ENCODE assay signal across 9 cellular contexts in genomic region chr21:36589352-36589971, GRCh38.
DNase-seq lines count a peak whose midpoint lies in the region; ATAC-seq and TF ChIP-seq lines count a peak whose summit lies in the region.
"Had no signal": no experiment of that assay in that cellular context is flagged by ENCODE, and none has a peak within 500 bp of the region (broad histone marks: within the 10 kb centered on the region; RNA-seq: fewer than 3 reads in every experiment).

No MANE protein-coding gene starts in this region.

- H3K79me2 ChIP-seq in hepatocyte: no peaks in the 10 kb centered on the region

- peak; percentile 63 for ATAC-seq in stimulated activated naive CD8-positive, alpha-beta T cell treated with anti-CD3 and anti-CD28 coated beads, Interleukin-15, Interleukin-2, amounts not matched to agents 100 U/mL and 50 U/mL, for 24 hours

- H3K4me1 ChIP-seq in hepatocyte (ENCODE audit: insufficient read depth): no peaks in the 10 kb centered on the region
- H3K4me1 ChIP-seq in tibial artery: no peaks in the 10 kb centered on the region

- in situ Hi-C loops in KBM-7 (cut with MboI; ENCODE audit: low pct_unique_long_range_greater_than_20kb, low sequenced_read_pairs): no loop called here

- peak; percentile 39 for TF ChIP-seq CTCF in hepatocyte (IDR thresholded peaks at IDR 0.05; ENCODE audit: poor library complexity)
- TF ChIP-seq CTCF in tibial artery (IDR thresholded peaks at IDR 0.05): peak in 1 of 2 experiments; percentile 24

- H3K27ac ChIP-seq in hepatocyte: no peak overlapping the region
- H3K27ac ChIP-seq in tibial artery: no peak overlapping the region

- no peaks in the 10 kb centered on the region for H4K20me1 ChIP-seq in hepatocyte (ENCODE audit: insufficient read depth, poor library complexity, severe bottlenecking)

- no peak overlapping the region for H3K27ac Mint-ChIP-seq in activated CD4-positive, alpha-beta memory T cell treated with anti-CD3 and anti-CD28 coated beads, Interleukin-2, amount 10 ng/mL, durations not matched to agents 7 days and 5 days
- H3K27ac Mint-ChIP-seq: CD4-positive, alpha-beta T cell had no signal

- H3K27me3 Mint-ChIP-seq in activated CD4-positive, alpha-beta memory T cell treated with anti-CD3 and anti-CD28 coated beads, Interleukin-2, amount 10 ng/mL, durations not matched to agents 7 days and 5 days: peaks cover 2% of the 10 kb centered on the region
- H3K27me3 Mint-ChIP-seq: CD4-positive, alpha-beta T cell had no signal

- H3K9me3 ChIP-seq in hepatocyte (ENCODE audit: low read depth) (no peaks in the 10 kb centered on the region), tibial artery (no peaks in the 10 kb centered on the region)

- no peaks in the 10 kb centered on the region for H3K4me1 Mint-ChIP-seq in activated CD4-positive, alpha-beta memory T cell treated with anti-CD3 and anti-CD28 coated beads, Interleukin-2, amount 10 ng/mL, durations not matched to agents 7 days and 5 days

- H3K27me3 ChIP-seq in hepatocyte (peaks cover 2% of the 10 kb centered on the region), tibial artery (peaks cover 0 to 22% of the 10 kb centered on the region in 2 donors)

- H3K4me2 ChIP-seq in hepatocyte: no peak overlapping the region

- H3K4me3 Mint-ChIP-seq in activated CD4-positive, alpha-beta memory T cell treated with anti-CD3 and anti-CD28 coated beads, Interleukin-2, amount 10 ng/mL, durations not matched to agents 7 days and 5 days: no peak overlapping the region
- H3K4me3 Mint-ChIP-seq: CD4-positive, alpha-beta T cell had no signal

- H3K4me3 ChIP-seq in hepatocyte (no peak overlapping the region), tibial artery (no peak overlapping the region)

- intact Hi-C loops in tibial artery (cut with DNase I; ENCODE audit: low total_unique reads): no loop called here

- peak; percentile 70 for DNase-seq in NCI-H82 (lab: John Stamatoyannopoulos, UW)
- DNase-seq in NCI-H82 treated with DMSO at 0.1 percent for 48 hours (lab: John Stamatoyannopoulos, UW; ENCODE audit: unreplicated experiment): no peak
- peak; percentile 64 for DNase-seq in KBM-7
- DNase-seq in activated CD4-positive, alpha-beta memory T cell treated with anti-CD3 and anti-CD28 coated beads, Interleukin-2, amount 10 ng/mL, durations not matched to agents 7 days and 5 days: peak; percentile 24
- peak; percentile 24 for DNase-seq in hepatocyte (ENCODE audit: low spot score)
- DNase-seq in stimulated activated naive CD8-positive, alpha-beta T cell treated with anti-CD3 and anti-CD28 coated beads, Interleukin-15, Interleukin-2, amounts not matched to agents 100 U/mL and 50 U/mL, for 24 hours: peak; percentile 53
- DNase-seq in tibial artery: no peak
- no peak for DNase-seq in mesenteric fat pad (ENCODE audit: low spot score)

- WGBS in hepatocyte (ENCODE audit: low lambda C conversion rate, missing lambda C conversion rate): 61% methylated on average over 10 of the region's 10 CpGs

- H3K36me3 Mint-ChIP-seq in activated CD4-positive, alpha-beta memory T cell treated with anti-CD3 and anti-CD28 coated beads, Interleukin-2, amount 10 ng/mL, durations not matched to agents 7 days and 5 days (ENCODE audit: low read depth): no peaks in the 10 kb centered on the region

- POLR2A ChIA-PET in activated CD4-positive, alpha-beta memory T cell treated with anti-CD3 and anti-CD28 coated beads, Interleukin-2, amount 10 ng/mL, durations not matched to agents 7 days and 5 days (lab: Charles Lee): no interaction called here

- no peaks in the 10 kb centered on the region for H3K9me2 ChIP-seq in hepatocyte (replicated peaks; ENCODE audit: insufficient read depth)

- no peaks in the 10 kb centered on the region for H3K9me3 Mint-ChIP-seq in activated CD4-positive, alpha-beta memory T cell treated with anti-CD3 and anti-CD28 coated beads, Interleukin-2, amount 10 ng/mL, durations not matched to agents 7 days and 5 days
- H3K9me3 Mint-ChIP-seq: CD4-positive, alpha-beta T cell had no signal

- CTCF ChIA-PET in activated CD4-positive, alpha-beta memory T cell treated with anti-CD3 and anti-CD28 coated beads, Interleukin-2, amount 10 ng/mL, durations not matched to agents 7 days and 5 days (lab: Charles Lee): no interaction called here

- H3K36me3 ChIP-seq in hepatocyte (replicated peaks; ENCODE audit: insufficient read depth, low read depth) (no peaks in the 10 kb centered on the region), tibial artery (no peaks in the 10 kb centered on the region)

- H2AFZ ChIP-seq in hepatocyte: no peak overlapping the region

Comparison
In these comparisons a context has a peak if more than half of its experiments do, and no peak if none do; other contexts are left out.
1. DNase-seq: peak in NCI-H82 (single experiment), KBM-7 (single experiment), activated CD4-positive, alpha-beta memory T cell treated with anti-CD3 and anti-CD28 coated beads, Interleukin-2, amount 10 ng/mL, durations not matched to agents 7 days and 5 days (single experiment), hepatocyte (single experiment) and stimulated activated naive CD8-positive, alpha-beta T cell treated with anti-CD3 and anti-CD28 coated beads, Interleukin-15, Interleukin-2, amounts not matched to agents 100 U/mL and 50 U/mL, for 24 hours (single experiment); none in NCI-H82 treated with DMSO at 0.1 percent for 48 hours (single experiment), tibial artery (0 of 2) and mesenteric fat pad (single experiment).